ENCODE assay signal across 23 cellular contexts in the genomic region with DNA sequence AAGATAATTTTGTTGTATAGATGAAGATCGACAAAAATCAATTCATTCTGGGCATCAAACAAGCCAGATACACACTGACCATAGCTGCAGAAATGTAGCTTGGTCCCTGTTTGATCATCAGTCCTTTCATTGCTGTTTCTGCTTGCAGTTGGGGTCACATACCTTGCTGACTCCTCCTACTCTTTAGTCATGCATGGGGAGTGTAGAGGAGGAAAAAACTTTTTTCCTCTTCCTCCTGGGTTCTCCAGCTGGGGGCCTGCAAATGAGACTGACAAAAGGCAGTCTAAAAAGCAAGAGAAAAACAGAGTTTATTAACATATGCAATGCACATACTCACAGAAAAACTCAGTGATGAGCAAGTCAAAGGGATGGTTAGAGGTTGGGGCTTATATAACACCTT.
"Had no signal": no experiment of that assay in that cellular context is flagged by ENCODE, and none has a peak within 500 bp of the region (broad histone marks: within the 10 kb centered on the region; RNA-seq: fewer than 3 reads in every experiment).

No MANE protein-coding gene starts in this region.

- H2AFZ ChIP-seq: parathyroid adenoma had no signal

- H3K36me3 Mint-ChIP-seq: activated naive CD8-positive, alpha-beta T cell treated with anti-CD3 and anti-CD28 coated beads, Interleukin-2, amount 10 ng/mL, durations not matched to agents 7 days and 5 days; naive thymus-derived CD4-positive, alpha-beta T cell had no signal

- H3K9me3 Mint-ChIP-seq: activated CD4-positive, alpha-beta T cell treated with anti-CD3 and anti-CD28 coated beads, Interleukin-2, amount 10 ng/mL, durations not matched to agents 7 days and 5 days; activated naive CD8-positive, alpha-beta T cell treated with anti-CD3 and anti-CD28 coated beads, Interleukin-2, amount 10 ng/mL, durations not matched to agents 7 days and 5 days; activated T-cell treated with anti-CD3 and anti-CD28 coated beads, Interleukin-2, amount 50 U/mL, for 24 hours; activated T-helper 2 cell treated with anti-CD3 and anti-CD28 coated beads, Interferon-gamma antibody, Interleukin-2, Interleukin-4, amounts not matched to agents 10 μg/mL and 5 μg/mL and 100 μg/mL, durations not matched to agents 14 hours and 24 hours and 36 hours; T-helper 2 cell treated with Interferon-gamma antibody and Interleukin-4, amounts not matched to agents 5 μg/mL and 100 μg/mL, for 36 hours had no signal

- H3K27me3 ChIP-seq: body of pancreas, thyroid gland had no signal

- ATAC-seq: activated CD8-positive, alpha-beta T cell treated with anti-CD3 and anti-CD28 coated beads, Interleukin-2, amount 10 ng/mL, durations not matched to agents 7 days and 5 days; body of pancreas; mucosa of descending colon; naive thymus-derived CD4-positive, alpha-beta T cell had no signal

- H3K4me3 Mint-ChIP-seq: activated CD4-positive, alpha-beta T cell treated with anti-CD3 and anti-CD28 coated beads, Interleukin-2, amount 10 ng/mL, durations not matched to agents 7 days and 5 days; activated CD8-positive, alpha-beta T cell treated with anti-CD3 and anti-CD28 coated beads, Interleukin-2, amount 10 ng/mL, durations not matched to agents 7 days and 5 days; activated naive CD8-positive, alpha-beta T cell treated with anti-CD3 and anti-CD28 coated beads, Interleukin-2, amount 10 ng/mL, durations not matched to agents 7 days and 5 days; activated T-cell treated with anti-CD3 and anti-CD28 coated beads, Interleukin-2, amount 50 U/mL, for 24 hours; naive thymus-derived CD4-positive, alpha-beta T cell; T-helper 2 cell treated with Interferon-gamma antibody and Interleukin-4, amounts not matched to agents 5 μg/mL and 100 μg/mL, for 36 hours had no signal

- H3K4me3 ChIP-seq: body of pancreas, left ventricle myocardium inferior, mucosa of descending colon, thyroid gland had no signal

- H3K4me1 Mint-ChIP-seq: activated CD4-positive, alpha-beta T cell treated with anti-CD3 and anti-CD28 coated beads, Interleukin-2, amount 10 ng/mL, durations not matched to agents 7 days and 5 days; activated naive CD8-positive, alpha-beta T cell treated with anti-CD3 and anti-CD28 coated beads, Interleukin-2, amount 10 ng/mL, durations not matched to agents 7 days and 5 days; naive thymus-derived CD4-positive, alpha-beta T cell had no signal

- DNase-seq: activated CD4-positive, alpha-beta T cell treated with anti-CD3 and anti-CD28 coated beads, Interleukin-2, amount 10 ng/mL, durations not matched to agents 7 days and 5 days; activated CD8-positive, alpha-beta T cell treated with anti-CD3 and anti-CD28 coated beads, Interleukin-2, amount 10 ng/mL, durations not matched to agents 7 days and 5 days; activated naive CD4-positive, alpha-beta T cell treated with Interleukin-2 at 50 U/mL for 16 hours; activated naive CD8-positive, alpha-beta T cell treated with anti-CD3 and anti-CD28 coated beads, Interleukin-2, amount 10 ng/mL, durations not matched to agents 7 days and 5 days; activated T-cell treated with anti-CD3 and anti-CD28 coated beads, Interleukin-2, amount 50 U/mL, for 24 hours; amygdala; body of pancreas; caudate nucleus; erythroblast; foreskin melanocyte; hypothalamus; kidney; left ventricle myocardium inferior; mammary epithelial cell; mucosa of descending colon; naive thymus-derived CD4-positive, alpha-beta T cell; retina; stimulated activated naive CD4-positive, alpha-beta T cell treated with Interleukin-2 at 50 U/mL for 16 hours; thyroid gland had no signal

- FAIRE-seq: TTC549 had no signal

- H3K27ac Mint-ChIP-seq: activated CD4-positive, alpha-beta T cell treated with anti-CD3 and anti-CD28 coated beads, Interleukin-2, amount 10 ng/mL, durations not matched to agents 7 days and 5 days; activated CD8-positive, alpha-beta T cell treated with anti-CD3 and anti-CD28 coated beads, Interleukin-2, amount 10 ng/mL, durations not matched to agents 7 days and 5 days; activated naive CD8-positive, alpha-beta T cell treated with anti-CD3 and anti-CD28 coated beads, Interleukin-2, amount 10 ng/mL, durations not matched to agents 7 days and 5 days; activated T-cell treated with anti-CD3 and anti-CD28 coated beads, Interleukin-2, amount 50 U/mL, for 24 hours; activated T-helper 2 cell treated with anti-CD3 and anti-CD28 coated beads, Interferon-gamma antibody, Interleukin-2, Interleukin-4, amounts not matched to agents 10 μg/mL and 5 μg/mL and 100 μg/mL, durations not matched to agents 14 hours and 24 hours and 36 hours; naive thymus-derived CD4-positive, alpha-beta T cell; T-helper 2 cell treated with Interferon-gamma antibody and Interleukin-4, amounts not matched to agents 5 μg/mL and 100 μg/mL, for 36 hours had no signal

- H3K27ac ChIP-seq: left ventricle myocardium inferior, parathyroid adenoma had no signal

- H3K79me2 ChIP-seq: parathyroid adenoma had no signal

- H3K36me3 ChIP-seq: left ventricle myocardium inferior, thyroid gland had no signal

- H3K9ac ChIP-seq: parathyroid adenoma had no signal

- H3K9me3 ChIP-seq: body of pancreas, thyroid gland had no signal
